In genomic region chr16:69339289-69340094, GRCh38 we compare ENCODE assay signal across 8 cellular contexts. TPM values are rescaled to one million over a fixed set of nuclear protein-coding genes. Genes with fewer than 3 reads are reported as not detected.
DNase-seq lines count a peak whose midpoint lies in the region; ATAC-seq, FAIRE-seq and TF ChIP-seq lines count a peak whose summit lies in the region.

COG8 (minus strand) TSS chr16:69339564; CDS start chr16:69339552, 12 bp downstream.
NIP7 (plus strand) TSS chr16:69339772; CDS start chr16:69339830, 58 bp downstream.

- POLR2A ChIA-PET in CD4-positive, alpha-beta T cell (lab: Charles Lee), result interaction anchor here (0.7 to 3.3 kb wide), 9 partner anchors 11 to 415 kb away, joined by 3 to 70 read pairs (median 4); partner anchors contain the start of genes PDF and SNTB2
- POLR2A ChIA-PET in HepG2 (lab: Yijun Ruan, JAX), result interaction anchor here (0.6 to 6.0 kb wide), 12 partner anchors 8 to 415 kb away, joined by 3 to 52 read pairs (median 4); partner anchors contain the start of genes NOB1, PDF, TMED6 and VPS4A

- peaks cover 39% of the 10 kb centered on the region for H3K4me1 ChIP-seq in HepG2 (ENCODE audit: insufficient read depth, low read length)

- H3K36me3 ChIP-seq in HepG2 (replicated peaks in 1 of 2; ENCODE audit: control insufficient read depth in 1 of 2, insufficient read depth in 2 of 2, low read length in 2 of 2), result peaks cover 18 to 45% of the 10 kb centered on the region in 2 experiments

- H3K4me3 ChIP-seq in HepG2 (replicated peaks in 1 of 3; ENCODE audit: insufficient read depth in 1 of 3, low read depth in 2 of 3, low read length in 3 of 3), result peak within 1 kb of the TSS; percentile 79 to 94 (median 86)

- WGBS in HepG2 (ENCODE audit: low lambda C conversion rate), result under 1% methylated on average over 38 of the region's 77 CpGs

- peak; percentile 91 to 93 for TF ChIP-seq POLR2A in HepG2 (IDR thresholded peaks at IDR 0.05; ENCODE audit: insufficient read depth in 1 of 2, low read depth in 2 of 2, low read length in 2 of 2)

- peak within 1 kb of the TSS; percentile 96 for H3K4me3 Mint-ChIP-seq in CD4-positive, alpha-beta T cell

- peak within 1 kb of the TSS; percentile 80 for H3K27ac ChIP-seq in CD4-positive, alpha-beta T cell (ENCODE audit: low read depth, low read length)
- H3K27ac ChIP-seq in HepG2 (ENCODE audit: extremely low read length, insufficient read depth, low read length), result peak within 1 kb of the TSS; percentile 86

- DNase-seq in CD4-positive, alpha-beta T cell, result peak; percentile 84 to 91 (median 88)
- DNase-seq in NCI-H82 (lab: John Stamatoyannopoulos, UW) (peak; percentile 99), dermis microvascular lymphatic vessel endothelial cell (ENCODE audit: low read depth in 2 of 2) (peak; percentile 97 to 98), HepG2 (ENCODE audit: low spot score) (peak; percentile 99)
- peak; percentile 92 to 95 for DNase-seq in activated CD4-positive, alpha-beta T cell treated with anti-CD3 and anti-CD28 coated beads, Interleukin-2, amount 50 U/mL, for 48 hours
- DNase-seq in stimulated activated CD4-positive, alpha-beta T cell treated with anti-CD3 and anti-CD28 coated beads, Interleukin-4, amount 100 ng/mL, for 1 hour, result peak; percentile 90

- peak within 1 kb of the TSS; percentile 91 for H3K9ac ChIP-seq in HepG2 (ENCODE audit: insufficient read depth, low read depth, low read length)

- no peaks in the 10 kb centered on the region for H3K27me3 ChIP-seq in CD4-positive, alpha-beta T cell (ENCODE audit: control insufficient read depth, insufficient read depth, low read length)
- no peaks in the 10 kb centered on the region; a peak in 1 of 5 replicates for H3K27me3 ChIP-seq in HepG2 (ENCODE audit: control insufficient read depth in 1 of 2, insufficient read depth in 2 of 2, low read length in 2 of 2)

- in situ Hi-C loops in HepG2 (cut with HindIII; ENCODE audit: extremely low pct_ligation_motif_present, low pct_unique_long_range_greater_than_20kb), result no loop called here

- peak; percentile 88 for FAIRE-seq in HepG2 (lab: Jason Lieb, UNC)

- TF ChIP-seq RAD21 in HepG2 (CRISPR knock-in tag; IDR thresholded peaks at IDR 0.05), result peak; percentile 71

- no TSS peak for BruUV-seq in HepG2 (replicated peaks; lab: Mats Ljungman, UMichigan)

- intact Hi-C loops in CD4-positive, alpha-beta T cell (cut with DNase I, micrococcal nuclease), result loop anchor here (1.0 to 10.0 kb wide), 7 partner anchors 9 to 1185 kb away; partner anchors contain the start of genes PDF (in 2 of the 2), VPS4A (in 2 of the 2), CHTF8 (in 1 of the 2) and COG4 (in 1 of the 2)
- intact Hi-C loops in HepG2 (cut with micrococcal nuclease; ENCODE audit: unreplicated experiment), result loop anchor here (1.0 kb wide), 2 partner anchors 9 to 189 kb away; partner anchors contain the start of gene PDF

- no peaks in the 10 kb centered on the region for H3K9me3 Mint-ChIP-seq in CD4-positive, alpha-beta T cell

- H4K20me1 ChIP-seq in HepG2 (ENCODE audit: insufficient read depth, low read length), result no peaks in the 10 kb centered on the region

- no peak within 1 kb of the TSS for H2AFZ ChIP-seq in HepG2 (ENCODE audit: low read length)

- H3K27me3 Mint-ChIP-seq in CD4-positive, alpha-beta T cell, result no peaks in the 10 kb centered on the region

- peaks cover 46% of the 10 kb centered on the region for H3K79me2 ChIP-seq in HepG2 (ENCODE audit: insufficient read depth, low read length)

- TF ChIP-seq EP300 in HepG2 (IDR thresholded peaks at IDR 0.05; ENCODE audit: low read depth in 2 of 2, low read length in 2 of 2) (peak; percentile 22 to 55; a peak in 3 of 4 replicates), HepG2 (CRISPR knock-in tag; IDR thresholded peaks at IDR 0.05; ENCODE audit: borderline replicate concordance) (no peak)

- CTCF ChIA-PET in CD4-positive, alpha-beta T cell (lab: Charles Lee), result interaction anchor here (0.6 to 1.3 kb wide), 5 partner anchors 9 to 103 kb away, joined by 3 to 6 read pairs (median 3); partner anchors contain the start of gene PDF
- CTCF ChIA-PET in HepG2 (lab: Yijun Ruan, JAX; ENCODE audit: low intra/inter-chr PET ratio, low total read pairs), result interaction anchor here (0.8 to 1.6 kb wide), 4 partner anchors 9 to 28 kb away, joined by 3 to 10 read pairs (median 4); partner anchors contain the start of genes PDF and VPS4A

- peaks cover 61% of the 10 kb centered on the region for H3K4me1 Mint-ChIP-seq in CD4-positive, alpha-beta T cell (ENCODE audit: low read depth)

- peak within 1 kb of the TSS; percentile 98 for H3K4me2 ChIP-seq in HepG2 (ENCODE audit: low read depth, low read length)

- H3K36me3 Mint-ChIP-seq in CD4-positive, alpha-beta T cell (ENCODE audit: low read depth), result peaks cover 60% of the 10 kb centered on the region

- ATAC-seq in CD4-positive, alpha-beta T cell (ENCODE audit: poor library complexity), result peak; percentile 89
- ATAC-seq in GM19397 (IDR thresholded peaks at IDR 0.05; ENCODE audit: unreplicated experiment) (peak; percentile 86), HG03571 (IDR thresholded peaks at IDR 0.05; ENCODE audit: unreplicated experiment) (peak; percentile 86), HepG2 (peak; percentile 98)

- peak; percentile 82 for TF ChIP-seq CTCF in CD4-positive, alpha-beta T cell (IDR thresholded peaks at IDR 0.05)
- peak; percentile 96 for TF ChIP-seq CTCF in HepG2 (CRISPR knock-in tag; IDR thresholded peaks at IDR 0.05)

- H3K27ac Mint-ChIP-seq in CD4-positive, alpha-beta T cell, result peak within 1 kb of the TSS; percentile 90

- H3K9me3 ChIP-seq in CD4-positive, alpha-beta T cell (ENCODE audit: control insufficient read depth, low read length), result no peaks in the 10 kb centered on the region
- H3K9me3 ChIP-seq in HepG2 (ENCODE audit: low read length), result no peaks in the 10 kb centered on the region

TF ChIP-seq in HepG2, 621 proteins besides CTCF, POLR2A, EP300 and RAD21 (continues in another document):
- TF ChIP-seq RBAK (CRISPR knock-in tag; IDR thresholded peaks at IDR 0.05) (no peak), XRCC5 (optimal IDR thresholded peaks at IDR 0.05; ENCODE audit: low read length) (peak; percentile 98), ZNF263 (CRISPR knock-in tag; IDR thresholded peaks at IDR 0.05) (peak; percentile 18; the same call in 1 of the 2 replicates), ZNF564 (CRISPR knock-in tag; IDR thresholded peaks at IDR 0.05) (0 out of 2 replicates have a peak, but pooled peaks have one; percentile 22), KLF6 (CRISPR knock-in tag; IDR thresholded peaks at IDR 0.05) (peak; percentile 98), ZNF569 (CRISPR knock-in tag; IDR thresholded peaks at IDR 0.05; ENCODE audit: borderline replicate concordance) (no peak; the same call in 1 of the 2 replicates)

RNA-seq across cellular contexts. Expression of gene COG8, which starts in this region (rescaled TPM):
- total RNA-seq in CD4-positive, alpha-beta T cell, result 10 to 100 TPM; 18.4 to 19.3 TPM
- total RNA-seq in dermis microvascular lymphatic vessel endothelial cell, result 17.7 and 29.5 TPM in 2 replicates
- 52.1 and 55.3 TPM in 2 replicates for total RNA-seq in HepG2 (2016; rRNA removed; fragmentation: Illumina TruSeq; extraction: Trizol)
- 10.7 and 10.9 TPM in 2 replicates for total RNA-seq in HepG2 (2016; cell fraction: cytosol; rRNA removed; fragmentation: Illumina TruSeq; extraction: Trizol; ENCODE audit: low read depth)
- total RNA-seq in HepG2 (2016; cell fraction: insoluble cytoplasmic fraction; rRNA removed; fragmentation: Illumina TruSeq; extraction: Trizol), result 51.4 and 55.0 TPM in 2 replicates
- 19.3 and 21.7 TPM in 2 replicates for total RNA-seq in HepG2 (2016; cell fraction: membrane; rRNA removed; fragmentation: Illumina TruSeq; extraction: Trizol)
- total RNA-seq in HepG2 (2016; cell fraction: nucleus; rRNA removed; fragmentation: Illumina TruSeq; extraction: Trizol), result 36.9 and 39.9 TPM in 2 replicates
- 45.5 and 53.9 TPM in 2 replicates for polyA plus RNA-seq in HepG2 (2011; rRNA removed)
- 41.6 and 42.2 TPM in 2 replicates for polyA plus RNA-seq in HepG2 (2011; cell fraction: cytosol; rRNA removed)
- polyA plus RNA-seq in HepG2 (2011; cell fraction: nucleus; rRNA removed), result 54.2 and 55.8 TPM in 2 replicates
- 25.6 and 25.8 TPM in 2 replicates for polyA plus RNA-seq in HepG2 (2012)
- 4.5 and 4.6 TPM in 2 replicates for polyA plus RNA-seq in HepG2 (2016; cell fraction: cytosol; fragmentation: Illumina TruSeq; extraction: Trizol; ENCODE audit: low read depth)
- 43.6 and 45.3 TPM in 2 replicates for polyA plus RNA-seq in HepG2 (2016; cell fraction: insoluble cytoplasmic fraction; fragmentation: Illumina TruSeq; extraction: Trizol; ENCODE audit: low read depth)
- polyA plus RNA-seq in HepG2 (2016; cell fraction: membrane; fragmentation: Illumina TruSeq; extraction: Trizol; ENCODE audit: low read depth), result 8.1 and 10.3 TPM in 2 replicates
- polyA plus RNA-seq in HepG2 (2016; cell fraction: nucleus; fragmentation: Illumina TruSeq; extraction: Trizol; ENCODE audit: insufficient read depth, low read depth), result 58.0 and 62.4 TPM in 2 replicates
- 107 and 148 TPM in 2 replicates for polyA minus RNA-seq in HepG2 (2011; rRNA and poly(A)+ RNA removed; ENCODE audit: low replicate concordance)
- 58.2 and 58.3 TPM in 2 replicates for polyA minus RNA-seq in HepG2 (2011; cell fraction: cytosol; rRNA and poly(A)+ RNA removed)
- 63.6 and 70.5 TPM in 2 replicates for polyA minus RNA-seq in HepG2 (2011; cell fraction: nucleus; rRNA and poly(A)+ RNA removed)

RNA-seq across cellular contexts. Expression of gene NIP7, which starts in this region (rescaled TPM):
- 10 to 100 TPM; 36.7 to 38.2 TPM for total RNA-seq in CD4-positive, alpha-beta T cell
- total RNA-seq in dermis microvascular lymphatic vessel endothelial cell, result 22.7 and 23.0 TPM in 2 replicates
- total RNA-seq in HepG2 (2016; rRNA removed; fragmentation: Illumina TruSeq; extraction: Trizol), result 114 and 144 TPM in 2 replicates
- 18.2 and 22.3 TPM in 2 replicates for total RNA-seq in HepG2 (2016; cell fraction: cytosol; rRNA removed; fragmentation: Illumina TruSeq; extraction: Trizol; ENCODE audit: low read depth)
- total RNA-seq in HepG2 (2016; cell fraction: insoluble cytoplasmic fraction; rRNA removed; fragmentation: Illumina TruSeq; extraction: Trizol), result 111 and 158 TPM in 2 replicates
- total RNA-seq in HepG2 (2016; cell fraction: membrane; rRNA removed; fragmentation: Illumina TruSeq; extraction: Trizol), result 44.6 and 49.9 TPM in 2 replicates
- 41.5 and 45.6 TPM in 2 replicates for total RNA-seq in HepG2 (2016; cell fraction: nucleus; rRNA removed; fragmentation: Illumina TruSeq; extraction: Trizol)
- 14.0 and 15.3 TPM in 2 replicates for polyA plus RNA-seq in HepG2 (2011; rRNA removed)
- polyA plus RNA-seq in HepG2 (2011; cell fraction: cytosol; rRNA removed), result 14.2 and 20.2 TPM in 2 replicates
- 6.7 and 10.3 TPM in 2 replicates for polyA plus RNA-seq in HepG2 (2011; cell fraction: nucleus; rRNA removed)
- polyA plus RNA-seq in HepG2 (2012), result 36.0 and 46.6 TPM in 2 replicates
- 8.3 and 9.9 TPM in 2 replicates for polyA plus RNA-seq in HepG2 (2016; cell fraction: cytosol; fragmentation: Illumina TruSeq; extraction: Trizol; ENCODE audit: low read depth)
- polyA plus RNA-seq in HepG2 (2016; cell fraction: insoluble cytoplasmic fraction; fragmentation: Illumina TruSeq; extraction: Trizol; ENCODE audit: low read depth), result 140 and 161 TPM in 2 replicates
- polyA plus RNA-seq in HepG2 (2016; cell fraction: membrane; fragmentation: Illumina TruSeq; extraction: Trizol; ENCODE audit: low read depth), result 25.6 and 25.8 TPM in 2 replicates
- 69.5 and 74.1 TPM in 2 replicates for polyA plus RNA-seq in HepG2 (2016; cell fraction: nucleus; fragmentation: Illumina TruSeq; extraction: Trizol; ENCODE audit: insufficient read depth, low read depth)
- 18.1 and 22.6 TPM in 2 replicates for polyA minus RNA-seq in HepG2 (2011; rRNA and poly(A)+ RNA removed; ENCODE audit: low replicate concordance)
- 14.7 and 15.0 TPM in 2 replicates for polyA minus RNA-seq in HepG2 (2011; cell fraction: cytosol; rRNA and poly(A)+ RNA removed)
- polyA minus RNA-seq in HepG2 (2011; cell fraction: nucleus; rRNA and poly(A)+ RNA removed), result 21.9 and 26.0 TPM in 2 replicates

Comparison
In these comparisons a context has a peak if more than half of its experiments do, and no peak if none do; other contexts are left out.
1. Peak in every context shown above with its lines: DNase-seq, ATAC-seq, H3K4me3 ChIP-seq and H3K27ac ChIP-seq.